Comparison of ENCODE assay signal across 17 cellular contexts in the genomic region with DNA sequence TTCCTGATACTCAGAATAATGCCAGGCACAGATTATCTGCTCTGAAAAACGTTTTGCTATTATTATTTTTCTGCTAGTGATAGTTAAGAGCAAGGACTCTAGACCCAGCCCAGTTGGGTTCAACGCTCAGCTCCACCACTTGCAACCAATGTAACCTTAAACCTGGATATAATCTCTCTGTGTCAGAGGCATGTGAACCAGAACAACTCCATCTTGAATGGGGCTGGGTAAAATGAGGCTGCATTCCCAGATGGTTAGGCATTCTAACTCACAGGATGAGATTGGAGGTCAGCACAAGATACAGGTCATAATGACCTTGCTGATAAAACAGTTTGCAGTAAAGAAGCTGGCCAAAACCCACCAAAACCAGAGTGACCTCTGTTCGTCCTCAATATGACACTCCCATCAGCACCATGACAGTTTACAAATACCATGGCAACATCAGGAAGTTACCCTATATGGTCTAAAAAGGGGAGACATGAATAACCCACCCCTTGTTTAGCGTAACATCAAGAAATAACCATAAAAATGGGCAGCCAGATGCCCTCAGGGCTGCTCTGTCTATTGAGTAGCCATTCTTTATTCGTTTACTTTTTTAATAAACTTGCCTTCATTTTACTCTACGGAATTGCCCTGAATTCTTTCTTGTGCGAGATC. TPM values are rescaled to one million over a fixed set of nuclear protein-coding genes. Genes with fewer than 3 reads are reported as not detected.
DNase-seq lines count a peak whose midpoint lies in the region; ATAC-seq and TF ChIP-seq lines count a peak whose summit lies in the region.
"Had no signal": no experiment of that assay in that cellular context is flagged by ENCODE, and none has a peak within 500 bp of the region (broad histone marks: within the 10 kb centered on the region; RNA-seq: fewer than 3 reads in every experiment).

No MANE protein-coding gene starts in this region.

- no peak overlapping the region for H3K23ac ChIP-seq in H9 (ENCODE audit: insufficient read length, low read depth, low read length)

- no peaks in the 10 kb centered on the region for H3K9me3 ChIP-seq in CD4-positive, alpha-beta memory T cell (ENCODE audit: control insufficient read depth in 1 of 2, low read length in 2 of 2)
- H3K9me3 ChIP-seq in MM.1S (replicated peaks; ENCODE audit: insufficient read depth, low read length) (no peaks in the 10 kb centered on the region), skeletal muscle tissue (ENCODE audit: control insufficient read depth in 3 of 3, low read length in 3 of 3) (peaks cover 2 to 6% (median 6%) of the 10 kb centered on the region in 3 donors), H9 (ENCODE audit: control insufficient read depth, low read depth, low read length) (no peaks in the 10 kb centered on the region), body of pancreas (no peaks in the 10 kb centered on the region)

- no peak overlapping the region for H2BK120ac ChIP-seq in H9 (ENCODE audit: low read depth, low read length, poor library complexity, severe bottlenecking)

- peaks cover 19% of the 10 kb centered on the region; the same call in 1 of the 2 replicates for H3F3A ChIP-seq in MM.1S (ENCODE audit: insufficient read depth, low read length)

- H3K4me1 ChIP-seq in CD4-positive, alpha-beta memory T cell (ENCODE audit: insufficient read depth, low read length): peaks cover 78% of the 10 kb centered on the region
- H3K4me1 ChIP-seq in MM.1S (ENCODE audit: low read length) (peaks cover 42% of the 10 kb centered on the region), skeletal muscle tissue (ENCODE audit: control insufficient read depth in 3 of 3, insufficient read depth in 3 of 3, low read length in 3 of 3) (peaks cover 15 to 20% (median 17%) of the 10 kb centered on the region in 3 donors), H9 (ENCODE audit: insufficient read depth, low read length) (0 out of 2 replicates have a peak, but pooled peaks cover 2% of the 10 kb centered on the region), body of pancreas (peaks cover 19% of the 10 kb centered on the region)

- CTCF ChIA-PET in CD4-positive, alpha-beta memory T cell (lab: Charles Lee; ENCODE audit: partially characterized antibody): interaction anchor here (1.1 to 2.7 kb wide), 6 partner anchors 21 to 145 kb away, joined by 3 to 25 read pairs (median 6); partner anchors contain the start of gene FXYD7

- H3K27ac Mint-ChIP-seq in CD4-positive, alpha-beta memory T cell: peak overlapping the region; percentile 98 to 100 (median 100)
- no peak overlapping the region for H3K27ac Mint-ChIP-seq in H9
- H3K27ac Mint-ChIP-seq: GM23338 had no signal

- ATAC-seq in GM18867 (IDR thresholded peaks at IDR 0.05; ENCODE audit: unreplicated experiment): no peak
- no peak for ATAC-seq in body of pancreas
- ATAC-seq: GM23338 had no signal

- H3K27me3 ChIP-seq in CD4-positive, alpha-beta memory T cell (ENCODE audit: insufficient read depth, low read length): no peaks in the 10 kb centered on the region
- no peaks in the 10 kb centered on the region for H3K27me3 ChIP-seq in MM.1S (replicated peaks; ENCODE audit: insufficient read depth, low read length)
- H3K27me3 ChIP-seq in skeletal muscle tissue (ENCODE audit: control insufficient read depth in 3 of 3, insufficient read depth in 3 of 3, low read length in 3 of 3): no peaks in the 10 kb centered on the region
- no peaks in the 10 kb centered on the region for H3K27me3 ChIP-seq in H9 (ENCODE audit: insufficient read depth, low read length)
- H3K27me3 ChIP-seq in body of pancreas: no peaks in the 10 kb centered on the region

- H3K23me2 ChIP-seq in H9 (ENCODE audit: insufficient read length, low read depth, low read length, poor library complexity, severe bottlenecking): no peaks in the 10 kb centered on the region

- no peaks in the 10 kb centered on the region for H3K36me3 ChIP-seq in CD4-positive, alpha-beta memory T cell (ENCODE audit: insufficient read depth, low read length)
- no peaks in the 10 kb centered on the region for H3K36me3 ChIP-seq in MM.1S (replicated peaks; ENCODE audit: insufficient read depth, low read length)
- H3K36me3 ChIP-seq in skeletal muscle tissue (ENCODE audit: control insufficient read depth in 3 of 3, insufficient read depth in 3 of 3, low read length in 3 of 3): no peaks in the 10 kb centered on the region
- H3K36me3 ChIP-seq in body of pancreas (replicated peaks in 1 of 2; ENCODE audit: insufficient read depth in 1 of 2, low read depth in 2 of 2): no peaks in the 10 kb centered on the region

- H3K27me3 Mint-ChIP-seq in CD4-positive, alpha-beta memory T cell: no peaks in the 10 kb centered on the region
- H3K27me3 Mint-ChIP-seq in H9 (ENCODE audit: low read depth): peaks cover 3% of the 10 kb centered on the region

- no peak for TF ChIP-seq CTCF in MM.1S (IDR thresholded peaks at IDR 0.05; ENCODE audit: low read length)
- TF ChIP-seq CTCF in coronary artery (IDR thresholded peaks at IDR 0.05): no peak
- no peak for TF ChIP-seq CTCF in H9 (conservative IDR thresholded peaks at IDR 0.05)
- no peak for TF ChIP-seq CTCF in body of pancreas (IDR thresholded peaks at IDR 0.05)

- H3K4me3 Mint-ChIP-seq in CD4-positive, alpha-beta memory T cell: peak overlapping the region in 1 of 8 donors; percentile 69
- H3K4me3 Mint-ChIP-seq in H9: no peak overlapping the region
- H3K4me3 Mint-ChIP-seq: brain, GM23338 had no signal

- no peak overlapping the region for H2BK20ac ChIP-seq in H9 (ENCODE audit: low read depth, low read length, poor library complexity, severe bottlenecking)

- H2AK5ac ChIP-seq in H9 (ENCODE audit: insufficient read length, low read length): no peak overlapping the region

- no peak overlapping the region for H3K4ac ChIP-seq in H9 (ENCODE audit: low read depth, low read length)

- WGBS in H9 (ENCODE audit: extremely low coverage, insufficient read length, low lambda C conversion rate): no CpG with 5 or more reads among the region's 7 CpGs
- 74 to 82% methylated on average over 7 of the region's 7 CpGs for WGBS in body of pancreas, 2 donors

- no peak overlapping the region for H2AFZ ChIP-seq in MM.1S (ENCODE audit: low read length)
- H2AFZ ChIP-seq in H9 (ENCODE audit: low read length): no peak overlapping the region
- H2AFZ ChIP-seq: GM23338 had no signal

- H4K20me1 ChIP-seq in MM.1S (ENCODE audit: insufficient read depth, low read length) (no peaks in the 10 kb centered on the region), H9 (ENCODE audit: control insufficient read depth, insufficient read depth, insufficient read length) (no peaks in the 10 kb centered on the region)

- H3K79me2 ChIP-seq in MM.1S (ENCODE audit: low read length): no peaks in the 10 kb centered on the region
- H3K79me2 ChIP-seq in H9 (ENCODE audit: insufficient read depth, low read length): no peaks in the 10 kb centered on the region

- no peak for TF ChIP-seq POLR2A in body of pancreas (IDR thresholded peaks at IDR 0.05)

- H3K4me2 ChIP-seq in MM.1S (ENCODE audit: low read depth, low read length) (no peak overlapping the region), H9 (ENCODE audit: insufficient read depth, insufficient read length, low read length) (no peak overlapping the region)
- H3K4me2 ChIP-seq: GM23338 had no signal

- no peaks in the 10 kb centered on the region for H3K79me1 ChIP-seq in H9 (ENCODE audit: insufficient read depth, low read depth, low read length, poor library complexity, severe bottlenecking)

- no peak overlapping the region for H3K56ac ChIP-seq in H9 (ENCODE audit: insufficient read length, low read depth, low read length)

- peaks cover 40 to 77% (median 60%) of the 10 kb centered on the region in 4 donors for H3K4me1 Mint-ChIP-seq in CD4-positive, alpha-beta memory T cell
- H3K4me1 Mint-ChIP-seq in H9: peaks cover 13 to 16% of the 10 kb centered on the region in 2 experiments

- POLR2A ChIA-PET in CD4-positive, alpha-beta memory T cell (lab: Charles Lee; ENCODE audit: partially characterized antibody): interaction anchor here (0.7 to 8.8 kb wide), 12 partner anchors 8 to 248 kb away, joined by 3 to 217 read pairs (median 18); partner anchors contain the start of genes FXYD5, FXYD7 and USF2

- H3K18ac ChIP-seq in H9 (ENCODE audit: insufficient read length, low read depth, low read length): no peak overlapping the region

- no peak overlapping the region for H4K8ac ChIP-seq in H9 (replicated peaks; ENCODE audit: insufficient read length, low read depth, low read length)

- H3K14ac ChIP-seq in H9 (ENCODE audit: insufficient read depth, low read length): no peak overlapping the region

- H3K9me2 ChIP-seq in MM.1S (replicated peaks; ENCODE audit: insufficient read depth, low read length): no peaks in the 10 kb centered on the region

- H3K27ac ChIP-seq in CD4-positive, alpha-beta memory T cell (ENCODE audit: low read depth, low read length): peak overlapping the region; percentile 98
- H3K27ac ChIP-seq in MM.1S (ENCODE audit: low read length): peak overlapping the region; percentile 93; the same call in 1 of the 2 replicates
- H3K27ac ChIP-seq in coronary artery: peak overlapping the region in 1 of 2 donors; percentile 80
- peak overlapping the region; percentile 67 for H3K27ac ChIP-seq in skeletal muscle tissue (ENCODE audit: low read depth, low read length)
- H3K27ac ChIP-seq in H9 (ENCODE audit: insufficient read length, low read depth, low read length): no peak overlapping the region
- H3K27ac ChIP-seq in body of pancreas: no peak overlapping the region

- no peak overlapping the region for H3K4me3 ChIP-seq in CD4-positive, alpha-beta memory T cell (ENCODE audit: low read length in 2 of 2)
- H3K4me3 ChIP-seq in MM.1S (ENCODE audit: low read length): no peak overlapping the region
- no peak overlapping the region for H3K4me3 ChIP-seq in coronary artery
- no peak overlapping the region for H3K4me3 ChIP-seq in skeletal muscle tissue (ENCODE audit: low read length in 3 of 3)
- no peak overlapping the region for H3K4me3 ChIP-seq in body of pancreas
- H3K4me3 ChIP-seq: GM23338 had no signal

- intact Hi-C loops in CD4-positive, alpha-beta memory T cell (cut with micrococcal nuclease): loop anchor here (1.0 to 10.0 kb wide), 6 partner anchors 9 to 687 kb away; partner anchors contain the start of genes HCST and NFKBID
- intact Hi-C loops in body of pancreas (cut with DNase I): no loop called here

- no peak overlapping the region for H2BK5ac ChIP-seq in H9 (ENCODE audit: insufficient read length, low read length)

- H2BK15ac ChIP-seq in H9 (ENCODE audit: low read depth, low read length): no peak overlapping the region

- H3K9me3 Mint-ChIP-seq in CD4-positive, alpha-beta memory T cell: peaks cover 0 to 9% (median 4%) of the 10 kb centered on the region in 8 donors
- H3K9me3 Mint-ChIP-seq in H9: peaks cover 7 to 13% of the 10 kb centered on the region in 2 experiments

- H3T11ph ChIP-seq in H9 (ENCODE audit: low read length): no peak overlapping the region

- H3K9ac ChIP-seq in MM.1S (ENCODE audit: low read length) (peak overlapping the region; percentile 83), skeletal muscle tissue (ENCODE audit: low read depth in 1 of 3, low read length in 3 of 3) (no peak overlapping the region), H9 (ENCODE audit: extremely low read depth, insufficient read length, low read length) (no peak overlapping the region)

- DNase-seq in CD4-positive, alpha-beta memory T cell: no peak
- DNase-seq in MM.1S (no peak), coronary artery (ENCODE audit: low spot score) (peak; percentile 24), H9 (no peak), body of pancreas (no peak)
- DNase-seq: COR-L47, GDM1, KBM-7, NCI-H187, NCI-H69 had no signal

- no peak overlapping the region for H2BK12ac ChIP-seq in H9 (ENCODE audit: insufficient read length, low read depth, low read length)

- H3K36me3 Mint-ChIP-seq in CD4-positive, alpha-beta memory T cell: peaks cover 0 to 10% of the 10 kb centered on the region in 2 donors
- peaks cover 0 to 5% (median 5%) of the 10 kb centered on the region in 3 experiments; a peak in 5 of 7 replicates for H3K36me3 Mint-ChIP-seq in H9 (ENCODE audit: insufficient read depth in 1 of 3, low read depth in 3 of 3)
- H3K36me3 Mint-ChIP-seq: brain had no signal

- no peak overlapping the region for H4K5ac ChIP-seq in H9 (ENCODE audit: insufficient read length, low read depth, low read length)

- no peak overlapping the region for H4K91ac ChIP-seq in H9 (ENCODE audit: insufficient read length, low read depth, low read length)

RNA-seq across cellular contexts. Expression of gene FAM187B, which starts 13.6 kb away (rescaled TPM):
- total RNA-seq in CD4-positive, alpha-beta memory T cell: not detected
- not detected for polyA plus RNA-seq in CD4-positive, alpha-beta memory T cell
- not detected for total RNA-seq in skeletal muscle tissue
- total RNA-seq in H9 (2021): not detected in 2 replicates
- not detected for total RNA-seq in body of pancreas
- total RNA-seq: frontal cortex, GM23338, pulmonary artery endothelial cell, Right ventricle myocardium inferior had no signal

RNA-seq across cellular contexts. Expression of gene LSR, which starts 33.9 kb away (rescaled TPM):
- total RNA-seq in CD4-positive, alpha-beta memory T cell: 10 to 100 TPM; 45.8 to 48.9 TPM
- polyA plus RNA-seq in CD4-positive, alpha-beta memory T cell: 10 to 100 TPM; 76.1 to 91.6 TPM
- total RNA-seq in skeletal muscle tissue: 0.52 TPM
- total RNA-seq in H9 (2021): 151 and 152 TPM in 2 replicates
- 10 to 100 TPM; 67.5 to 80.1 TPM for total RNA-seq in body of pancreas

RNA-seq across cellular contexts. Expression of gene USF2, which starts 53.9 kb away (rescaled TPM):
- total RNA-seq in CD4-positive, alpha-beta memory T cell: 100 to 1,000 TPM; 204 to 216 TPM
- 1 to 10 TPM; 2.2 to 9.4 TPM for polyA plus RNA-seq in CD4-positive, alpha-beta memory T cell
- total RNA-seq in skeletal muscle tissue (24.5 TPM), H9 (2021) (113 and 123 TPM in 2 replicates), body of pancreas (10 to 100 TPM; 76.8 to 91.3 TPM)

Comparison
In these comparisons a context has a peak if more than half of its experiments do, and no peak if none do; other contexts are left out.
1. H3K27ac ChIP-seq: peak in CD4-positive, alpha-beta memory T cell (single experiment), MM.1S (single experiment) and skeletal muscle tissue (single experiment); none in H9 (single experiment) and body of pancreas (0 of 4).
2. H3K27ac Mint-ChIP-seq: peak in CD4-positive, alpha-beta memory T cell (7 of 7); none in H9 (0 of 3).
3. RNA of gene LSR, which starts 33.9 kb away (total RNA-seq): 151 to 152 TPM in H9, 67.5 to 80.1 TPM in body of pancreas and 45.8 to 48.9 TPM in CD4-positive, alpha-beta memory T cell; 0.52 TPM in skeletal muscle tissue (single experiment); every median in the first group is over 10 times any median in the second.